Comparison of ENCODE assay signal across 15 cellular contexts in the genomic region with DNA sequence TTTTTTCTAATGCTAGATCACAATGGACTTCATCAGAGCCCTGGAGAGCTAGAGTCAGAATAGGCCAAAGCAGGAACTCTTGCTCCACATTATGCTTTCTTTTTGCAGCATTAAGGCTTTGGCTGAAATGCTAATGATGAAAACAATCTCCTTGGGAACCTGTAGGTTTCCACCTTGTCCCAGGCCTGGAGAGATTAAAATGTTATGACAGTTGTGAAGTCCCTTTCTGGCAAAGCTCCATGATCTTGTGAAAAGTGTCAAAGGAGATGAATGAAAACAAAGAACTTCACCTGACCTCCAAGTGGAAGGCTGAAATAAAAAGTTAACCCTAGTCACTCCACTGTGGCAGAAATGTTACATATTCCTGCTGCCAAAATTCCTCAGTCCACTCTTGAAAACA.
DNase-seq lines count a peak whose midpoint lies in the region; ATAC-seq and TF ChIP-seq lines count a peak whose summit lies in the region.
"Had no signal": no experiment of that assay in that cellular context is flagged by ENCODE, and none has a peak within 500 bp of the region (broad histone marks: within the 10 kb centered on the region; RNA-seq: fewer than 3 reads in every experiment).

No MANE protein-coding gene starts in this region.

- intact Hi-C loops in cardiac septum (cut with DNase I): no loop called here

- H3K4me2 ChIP-seq in neural progenitor cell: peak overlapping the region; percentile 6
- H3K4me2 ChIP-seq: A549 had no signal

- no peaks in the 10 kb centered on the region for H3K36me3 ChIP-seq in cardiac muscle cell
- H3K36me3 ChIP-seq in neural progenitor cell: no peaks in the 10 kb centered on the region
- H3K36me3 ChIP-seq: SJSA1 had no signal

- no peak overlapping the region for H3K4me3 Mint-ChIP-seq in neural progenitor cell
- H3K4me3 Mint-ChIP-seq: CD4-positive, CD25-positive, alpha-beta regulatory T cell had no signal

- H3K27ac ChIP-seq in cardiac muscle cell: peak overlapping the region; percentile 3
- peak overlapping the region; percentile 76 for H3K27ac ChIP-seq in cingulate gyrus (ENCODE audit: low read depth, low read length)
- H3K27ac ChIP-seq in neural progenitor cell: no peak overlapping the region
- H3K27ac ChIP-seq: A549, SJSA1 had no signal

- H2AFZ ChIP-seq in neural progenitor cell (replicated peaks): no peak overlapping the region

- H3K9me3 Mint-ChIP-seq in neural progenitor cell: no peaks in the 10 kb centered on the region
- H3K9me3 Mint-ChIP-seq: CD4-positive, CD25-positive, alpha-beta regulatory T cell had no signal

- H3K27me3 ChIP-seq in cardiac muscle cell (no peaks in the 10 kb centered on the region), neural progenitor cell (no peaks in the 10 kb centered on the region)
- H3K27me3 ChIP-seq: SJSA1 had no signal

- no peak overlapping the region for H3K9ac ChIP-seq in neural progenitor cell

- TF ChIP-seq CTCF in cardiac muscle cell (IDR thresholded peaks at IDR 0.05; ENCODE audit: low read depth, low read length): no peak
- no peak for TF ChIP-seq CTCF in neural progenitor cell (IDR thresholded peaks at IDR 0.05)

- H3K4me3 ChIP-seq in cardiac muscle cell (no peak overlapping the region), neural progenitor cell (no peak overlapping the region)
- H3K4me3 ChIP-seq: A549, SJSA1 had no signal

- H3K4me1 ChIP-seq in cardiac muscle cell (ENCODE audit: low read depth): peaks cover 26% of the 10 kb centered on the region
- peaks cover 16% of the 10 kb centered on the region for H3K4me1 ChIP-seq in neural progenitor cell

- H3K79me2 ChIP-seq in neural progenitor cell (ENCODE audit: low read depth): no peaks in the 10 kb centered on the region

- DNase-seq in cardiac muscle cell (ENCODE audit: low read depth in 1 of 2, low spot score in 1 of 2): no peak
- no peak for DNase-seq in cardiac septum (ENCODE audit: low spot score)
- no peak for DNase-seq in neural progenitor cell (ENCODE audit: low spot score)
- no peak for DNase-seq in Kasumi-1 (lab: John Stamatoyannopoulos, UW)
- DNase-seq in left lobe of liver (ENCODE audit: low spot score): no peak
- no peak for DNase-seq in DMS114 treated with DMSO at 0.1 percent for 48 hours (lab: John Stamatoyannopoulos, UW; ENCODE audit: unreplicated experiment)
- DNase-seq: AML-193; CD4-positive, CD25-positive, alpha-beta regulatory T cell; NCI-H1417 treated with DMSO at 0.1 percent for 48 hours; NCI-H2029; NCI-H510A treated with DMSO at 0.1 percent for 48 hours; NK-92 treated with Interleukin-12 subunit alpha and Interleukin-12 subunit beta, amount 100 ng/mL, for 24 hours had no signal

- no peaks in the 10 kb centered on the region for H3K9me3 ChIP-seq in cardiac muscle cell (ENCODE audit: low read depth)
- no peaks in the 10 kb centered on the region for H3K9me3 ChIP-seq in neural progenitor cell (ENCODE audit: low read depth)
- H3K9me3 ChIP-seq: A549, SJSA1 had no signal

- H3K27me3 Mint-ChIP-seq in neural progenitor cell (ENCODE audit: insufficient read depth, low read depth): peaks cover 2% of the 10 kb centered on the region

- no peaks in the 10 kb centered on the region for H3K36me3 Mint-ChIP-seq in neural progenitor cell
- H3K36me3 Mint-ChIP-seq: CD4-positive, CD25-positive, alpha-beta regulatory T cell had no signal

- no peak for ATAC-seq in left lobe of liver
- ATAC-seq: A549 had no signal

- H3K4me1 Mint-ChIP-seq in neural progenitor cell: peaks cover 14% of the 10 kb centered on the region

- no peaks in the 10 kb centered on the region for H4K20me1 ChIP-seq in neural progenitor cell (ENCODE audit: low read depth)

- H3K27ac Mint-ChIP-seq in neural progenitor cell: peak overlapping the region; percentile 1
- H3K27ac Mint-ChIP-seq: CD4-positive, CD25-positive, alpha-beta regulatory T cell had no signal

- no peaks in the 10 kb centered on the region for H3F3A ChIP-seq in neural progenitor cell (ENCODE audit: low read depth)
